ENCODE assay signal across 1 cellular context in the genomic region with DNA sequence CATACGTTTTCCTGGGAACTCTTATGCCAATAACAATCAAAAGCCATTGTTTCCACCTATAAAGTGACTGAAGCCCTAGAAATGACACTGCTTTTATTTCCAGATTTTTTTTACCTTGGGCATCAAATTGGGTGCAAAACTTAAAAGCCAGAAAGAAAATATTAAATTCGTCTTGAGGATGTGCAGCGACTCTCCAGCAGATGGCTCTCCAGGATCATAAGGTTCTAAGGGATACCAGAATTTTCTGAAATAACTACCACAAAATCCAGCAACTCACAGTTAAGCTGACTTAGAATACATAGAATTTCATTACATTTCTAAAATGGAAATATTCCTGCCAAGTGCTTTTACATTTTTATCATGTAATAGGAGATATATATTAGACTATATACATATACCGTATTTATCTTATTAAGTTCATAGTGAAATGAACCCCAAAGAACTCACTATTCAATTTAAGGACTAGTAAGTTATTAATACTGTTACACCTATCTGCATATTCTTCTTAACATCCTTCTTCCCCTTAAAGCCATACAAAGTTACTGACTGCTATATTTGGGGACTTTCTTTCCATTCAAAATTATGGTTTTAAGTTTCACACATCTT.
TF ChIP-seq lines count a peak whose summit lies in the region.

No MANE protein-coding gene starts in this region.

TF ChIP-seq in WTC11, 78 proteins besides CTCF, POLR2A, EP300 and RAD21 (continued from another document):
- TF ChIP-seq RORB (CRISPR knock-in tag; IDR thresholded peaks at IDR 0.05) (no peak), FOXP1 (CRISPR knock-in tag; IDR thresholded peaks at IDR 0.05; ENCODE audit: borderline replicate concordance) (no peak), FOXK1 (CRISPR knock-in tag; IDR thresholded peaks at IDR 0.05) (no peak), CBFB (CRISPR knock-in tag; IDR thresholded peaks at IDR 0.05; ENCODE audit: low read depth) (no peak), NR3C1 (CRISPR knock-in tag; conservative IDR thresholded peaks at IDR 0.05; ENCODE audit: low read depth) (no peak), ZNF219 (CRISPR knock-in tag; IDR thresholded peaks at IDR 0.05; ENCODE audit: borderline replicate concordance) (no peak)
- TF ChIP-seq, protein P1, sequence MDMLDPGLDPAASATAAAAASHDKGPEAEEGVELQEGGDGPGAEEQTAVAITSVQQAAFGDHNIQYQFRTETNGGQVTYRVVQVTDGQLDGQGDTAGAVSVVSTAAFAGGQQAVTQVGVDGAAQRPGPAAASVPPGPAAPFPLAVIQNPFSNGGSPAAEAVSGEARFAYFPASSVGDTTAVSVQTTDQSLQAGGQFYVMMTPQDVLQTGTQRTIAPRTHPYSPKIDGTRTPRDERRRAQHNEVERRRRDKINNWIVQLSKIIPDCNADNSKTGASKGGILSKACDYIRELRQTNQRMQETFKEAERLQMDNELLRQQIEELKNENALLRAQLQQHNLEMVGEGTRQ (CRISPR knock-in tag; IDR thresholded peaks at IDR 0.05): no peak
- TF ChIP-seq, protein P2, sequence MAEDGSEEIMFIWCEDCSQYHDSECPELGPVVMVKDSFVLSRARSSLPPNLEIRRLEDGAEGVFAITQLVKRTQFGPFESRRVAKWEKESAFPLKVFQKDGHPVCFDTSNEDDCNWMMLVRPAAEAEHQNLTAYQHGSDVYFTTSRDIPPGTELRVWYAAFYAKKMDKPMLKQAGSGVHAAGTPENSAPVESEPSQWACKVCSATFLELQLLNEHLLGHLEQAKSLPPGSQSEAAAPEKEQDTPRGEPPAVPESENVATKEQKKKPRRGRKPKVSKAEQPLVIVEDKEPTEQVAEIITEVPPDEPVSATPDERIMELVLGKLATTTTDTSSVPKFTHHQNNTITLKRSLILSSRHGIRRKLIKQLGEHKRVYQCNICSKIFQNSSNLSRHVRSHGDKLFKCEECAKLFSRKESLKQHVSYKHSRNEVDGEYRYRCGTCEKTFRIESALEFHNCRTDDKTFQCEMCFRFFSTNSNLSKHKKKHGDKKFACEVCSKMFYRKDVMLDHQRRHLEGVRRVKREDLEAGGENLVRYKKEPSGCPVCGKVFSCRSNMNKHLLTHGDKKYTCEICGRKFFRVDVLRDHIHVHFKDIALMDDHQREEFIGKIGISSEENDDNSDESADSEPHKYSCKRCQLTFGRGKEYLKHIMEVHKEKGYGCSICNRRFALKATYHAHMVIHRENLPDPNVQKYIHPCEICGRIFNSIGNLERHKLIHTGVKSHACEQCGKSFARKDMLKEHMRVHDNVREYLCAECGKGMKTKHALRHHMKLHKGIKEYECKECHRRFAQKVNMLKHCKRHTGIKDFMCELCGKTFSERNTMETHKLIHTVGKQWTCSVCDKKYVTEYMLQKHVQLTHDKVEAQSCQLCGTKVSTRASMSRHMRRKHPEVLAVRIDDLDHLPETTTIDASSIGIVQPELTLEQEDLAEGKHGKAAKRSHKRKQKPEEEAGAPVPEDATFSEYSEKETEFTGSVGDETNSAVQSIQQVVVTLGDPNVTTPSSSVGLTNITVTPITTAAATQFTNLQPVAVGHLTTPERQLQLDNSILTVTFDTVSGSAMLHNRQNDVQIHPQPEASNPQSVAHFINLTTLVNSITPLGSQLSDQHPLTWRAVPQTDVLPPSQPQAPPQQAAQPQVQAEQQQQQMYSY (CRISPR knock-in tag; IDR thresholded peaks at IDR 0.05): no peak
